ENCODE assay signal across 8 cellular contexts in genomic region chr22:40345271-40345670, GRCh38. TPM values are rescaled to one million over a fixed set of nuclear protein-coding genes. Genes with fewer than 3 reads are reported as not detected.
DNase-seq lines count a peak whose midpoint lies in the region; ATAC-seq lines count a peak whose summit lies in the region.

No MANE protein-coding gene starts in this region.

- H3K4me1 ChIP-seq in skeletal muscle tissue (ENCODE audit: control insufficient read depth in 3 of 3, insufficient read depth in 3 of 3, low read length in 3 of 3): peaks cover 21 to 46% (median 30%) of the 10 kb centered on the region in 3 donors

- H3K27me3 ChIP-seq in skeletal muscle tissue (ENCODE audit: control insufficient read depth in 3 of 3, insufficient read depth in 3 of 3, low read length in 3 of 3): no peaks in the 10 kb centered on the region

- ATAC-seq in GM18502 (IDR thresholded peaks at IDR 0.05; ENCODE audit: poor library complexity, unreplicated experiment): no peak
- no peak for ATAC-seq in GM19324 (IDR thresholded peaks at IDR 0.05; ENCODE audit: low FRiP score, unreplicated experiment)

- no peaks in the 10 kb centered on the region for H3K9me3 ChIP-seq in skeletal muscle tissue (ENCODE audit: control insufficient read depth in 3 of 3, low read length in 3 of 3)

- H3K27ac ChIP-seq in epithelial cell of prostate (peak overlapping the region; percentile 89), skeletal muscle tissue (ENCODE audit: low read depth, low read length) (peak overlapping the region; percentile 89)

- H3K36me3 ChIP-seq in skeletal muscle tissue (ENCODE audit: control insufficient read depth in 3 of 3, insufficient read depth in 3 of 3, low read length in 3 of 3): peaks cover 1 to 8% (median 4%) of the 10 kb centered on the region in 3 donors

- DNase-seq in NOMO-1 treated with DMSO at 0.1 percent for 48 hours (lab: John Stamatoyannopoulos, UW; ENCODE audit: unreplicated experiment) (peak; percentile 19), NOMO-1 treated with dmso at 0.1 percent for 144 hours (lab: John Stamatoyannopoulos, UW; ENCODE audit: unreplicated experiment) (no peak), T-helper 9 cell (peak; percentile 32), epithelial cell of prostate (ENCODE audit: low read depth, low spot score) (no peak), COR-L47 (lab: John Stamatoyannopoulos, UW) (no peak)

- peak overlapping the region in 1 of 3 donors; percentile 97 for H3K4me3 ChIP-seq in skeletal muscle tissue (ENCODE audit: low read length in 3 of 3)

- H3K9ac ChIP-seq in skeletal muscle tissue (ENCODE audit: low read depth in 1 of 3, low read length in 3 of 3): peak overlapping the region in 2 of 3 donors; percentile 96 to 97

RNA-seq across cellular contexts. Expression of gene ADSL, which starts 1.0 kb away (rescaled TPM):
- 281 TPM for total RNA-seq in skeletal muscle tissue

RNA-seq across cellular contexts. Expression of gene SGSM3, which starts 25.1 kb away (rescaled TPM):
- 29.7 TPM for total RNA-seq in skeletal muscle tissue

Comparison
In these comparisons a context has a peak if more than half of its experiments do, and no peak if none do; other contexts are left out.
1. DNase-seq: peak in NOMO-1 treated with DMSO at 0.1 percent for 48 hours (single experiment) and T-helper 9 cell (single experiment); none in NOMO-1 treated with dmso at 0.1 percent for 144 hours (single experiment), epithelial cell of prostate (single experiment) and COR-L47 (single experiment).